ENCODE assay signal across 10 cellular contexts in genomic region chr1:93816970-93817738, GRCh38.
A peak's percentile ranks its signal among the peaks of the same experiment; 100 is the strongest.
DNase-seq lines count a peak whose midpoint lies in the region; ATAC-seq and TF ChIP-seq lines count a peak whose summit lies in the region.
"Had no signal": no experiment of that assay in that cellular context is flagged by ENCODE, and none has a peak within 500 bp of the region (broad histone marks: within the 10 kb centered on the region; RNA-seq: fewer than 3 reads in every experiment).

No MANE protein-coding gene starts in this region.

- no peak overlapping the region for H2BK12ac ChIP-seq in neuronal stem cell (ENCODE audit: low read length)

- H2AK5ac ChIP-seq in neuronal stem cell (ENCODE audit: low read depth, low read length), result no peak overlapping the region

- no peak overlapping the region for H3K18ac ChIP-seq in neuronal stem cell (ENCODE audit: low read length)

- H2BK15ac ChIP-seq in neuronal stem cell (ENCODE audit: low read length), result no peak overlapping the region

- DNase-seq in EH (ENCODE audit: low read depth), result peak; percentile 85
- peak; percentile 75 for DNase-seq in OCI-M1 (lab: John Stamatoyannopoulos, UW)
- peak; percentile 20 for DNase-seq in epithelial cell of esophagus (ENCODE audit: low read depth)
- no peak for DNase-seq in neuronal stem cell (ENCODE audit: low spot score)
- no peak for DNase-seq in activated CD8-positive, alpha-beta memory T cell treated with anti-CD3 and anti-CD28 coated beads, Interleukin-2, amount 50 U/mL, for 4 hours
- no peak for DNase-seq in NCI-H146 (lab: John Stamatoyannopoulos, UW)
- DNase-seq: NCI-H187 treated with DMSO at 0.1 percent for 48 hours had no signal

- H3K9ac ChIP-seq in neuronal stem cell (ENCODE audit: low read depth, low read length, poor library complexity), result no peak overlapping the region

- TF ChIP-seq CTCF in epithelial cell of esophagus (IDR thresholded peaks at IDR 0.05; ENCODE audit: insufficient read depth, low read depth, low read length, missing control alignments), result no peak

- no peak overlapping the region for H3K23ac ChIP-seq in neuronal stem cell (ENCODE audit: low read depth, low read length, poor library complexity)

- H3K4ac ChIP-seq in neuronal stem cell (ENCODE audit: low read length), result no peak overlapping the region

- no peak overlapping the region for H3K27ac ChIP-seq in neuronal stem cell (replicated peaks; ENCODE audit: low read length)
- H3K27ac ChIP-seq: vagina had no signal

- no peaks in the 10 kb centered on the region for H3K9me3 ChIP-seq in neuronal stem cell (replicated peaks in 1 of 2; ENCODE audit: control insufficient read depth in 2 of 2, insufficient read depth in 1 of 2, low read depth in 1 of 2, low read length in 2 of 2)
- H3K9me3 ChIP-seq: vagina had no signal

- no peaks in the 10 kb centered on the region for H3K36me3 ChIP-seq in neuronal stem cell (replicated peaks in 1 of 2; ENCODE audit: control insufficient read depth in 2 of 2, insufficient read depth in 2 of 2, low read length in 2 of 2)
- H3K36me3 ChIP-seq: vagina had no signal

- no peak overlapping the region for H3K4me3 ChIP-seq in epithelial cell of esophagus (ENCODE audit: low read length)
- no peak overlapping the region for H3K4me3 ChIP-seq in neuronal stem cell (ENCODE audit: low read length in 2 of 2)
- H3K4me3 ChIP-seq: vagina had no signal

- peak overlapping the region; percentile 14 for H2BK120ac ChIP-seq in neuronal stem cell (ENCODE audit: low read depth, low read length)

- no CpG with 5 or more reads among the region's 3 CpGs for WGBS in neuronal stem cell (ENCODE audit: extremely low coverage in 2 of 2, insufficient read length in 2 of 2, insufficient replicate concordance in 1 of 2), 2 donors

- H2AFZ ChIP-seq in neuronal stem cell (ENCODE audit: low read length), result no peak overlapping the region

- ATAC-seq in HG03025 (IDR thresholded peaks at IDR 0.05; ENCODE audit: low FRiP score, unreplicated experiment), result no peak
- no peak for ATAC-seq in HG02884 (IDR thresholded peaks at IDR 0.05; ENCODE audit: unreplicated experiment)

- H3K14ac ChIP-seq in neuronal stem cell (ENCODE audit: low read length), result no peak overlapping the region

- no peak overlapping the region for H4K8ac ChIP-seq in neuronal stem cell (ENCODE audit: low read depth, low read length)

- H3K27me3 ChIP-seq in neuronal stem cell (ENCODE audit: control insufficient read depth in 3 of 3, insufficient read depth in 3 of 3, low read depth in 1 of 3, low read length in 3 of 3), result no peaks in the 10 kb centered on the region
- H3K27me3 ChIP-seq: vagina had no signal

- no peak overlapping the region for H3K4me2 ChIP-seq in neuronal stem cell (ENCODE audit: insufficient read depth, low read length, poor library complexity, severe bottlenecking)

- H2BK5ac ChIP-seq in neuronal stem cell (ENCODE audit: low read length), result no peak overlapping the region

- H4K91ac ChIP-seq in neuronal stem cell (ENCODE audit: low read depth, low read length, poor library complexity), result no peak overlapping the region

- H3K4me1 ChIP-seq in neuronal stem cell (ENCODE audit: control insufficient read depth in 2 of 2, insufficient read depth in 1 of 2, low read depth in 1 of 2, low read length in 2 of 2), result peaks cover 7 to 18% of the 10 kb centered on the region in 2 donors

- H3K79me1 ChIP-seq in neuronal stem cell (ENCODE audit: low read depth, low read length), result no peaks in the 10 kb centered on the region

Comparison
In these comparisons a context has a peak if more than half of its experiments do, and no peak if none do; other contexts are left out.
1. DNase-seq: peak in EH (single experiment), OCI-M1 (single experiment) and epithelial cell of esophagus (single experiment); none in neuronal stem cell (single experiment), activated CD8-positive, alpha-beta memory T cell treated with anti-CD3 and anti-CD28 coated beads, Interleukin-2, amount 50 U/mL, for 4 hours (single experiment) and NCI-H146 (single experiment).